Comparison of ENCODE assay signal across 3 cellular contexts in genomic region chr12:94997726-94998125, GRCh38.
"Had no signal": no experiment of that assay in that cellular context is flagged by ENCODE, and none has a peak within 500 bp of the region (broad histone marks: within the 10 kb centered on the region; RNA-seq: fewer than 3 reads in every experiment).

No MANE protein-coding gene starts in this region.

- H3K4me3 ChIP-seq: K562 had no signal

- DNase-seq: IMR-90 had no signal

- H3K27ac ChIP-seq: HL-60 had no signal
